In the genomic region with DNA sequence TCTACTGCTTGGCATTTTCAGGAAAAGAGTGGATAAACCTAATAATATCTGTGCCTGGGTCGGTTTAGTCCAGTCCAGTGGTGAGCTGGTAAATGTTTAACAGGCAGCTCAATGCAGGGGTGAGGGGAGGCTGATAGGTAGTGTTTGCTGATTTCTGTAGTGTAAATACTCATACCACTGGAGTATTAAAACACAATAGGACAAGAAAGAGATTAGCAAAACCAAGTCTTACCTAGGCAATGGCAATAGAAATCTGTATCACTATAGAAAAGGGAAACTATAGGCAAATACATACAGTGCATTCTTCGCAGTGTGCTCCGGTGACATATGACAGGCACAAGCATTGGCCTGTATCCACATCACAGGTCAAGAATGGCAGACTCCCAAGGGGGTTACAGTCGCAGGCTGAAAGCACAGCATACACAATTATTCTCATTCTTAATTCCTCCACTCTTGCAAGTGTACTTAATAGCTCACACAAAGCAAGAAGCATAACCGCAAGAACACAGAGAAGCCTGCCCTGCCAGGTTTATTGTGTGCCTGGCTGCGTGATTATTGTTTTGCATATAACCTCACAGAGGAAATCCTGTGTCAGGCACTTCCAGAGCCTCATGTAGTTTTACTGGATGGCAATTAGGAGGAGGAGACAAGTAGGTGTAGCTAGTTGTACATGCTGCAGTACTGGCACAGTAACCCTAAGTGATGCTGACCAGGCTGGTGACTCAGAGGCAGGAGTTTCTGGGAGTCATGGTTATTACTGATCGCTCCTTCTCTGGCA, we compare ENCODE assay signal across 1 cellular context.
TF ChIP-seq lines count a peak whose summit lies in the region.

No MANE protein-coding gene starts in this region.

TF ChIP-seq in HepG2, 621 proteins besides CTCF, POLR2A, EP300 and RAD21 (continued from another document and continues in another):
- TF ChIP-seq, protein P1, sequence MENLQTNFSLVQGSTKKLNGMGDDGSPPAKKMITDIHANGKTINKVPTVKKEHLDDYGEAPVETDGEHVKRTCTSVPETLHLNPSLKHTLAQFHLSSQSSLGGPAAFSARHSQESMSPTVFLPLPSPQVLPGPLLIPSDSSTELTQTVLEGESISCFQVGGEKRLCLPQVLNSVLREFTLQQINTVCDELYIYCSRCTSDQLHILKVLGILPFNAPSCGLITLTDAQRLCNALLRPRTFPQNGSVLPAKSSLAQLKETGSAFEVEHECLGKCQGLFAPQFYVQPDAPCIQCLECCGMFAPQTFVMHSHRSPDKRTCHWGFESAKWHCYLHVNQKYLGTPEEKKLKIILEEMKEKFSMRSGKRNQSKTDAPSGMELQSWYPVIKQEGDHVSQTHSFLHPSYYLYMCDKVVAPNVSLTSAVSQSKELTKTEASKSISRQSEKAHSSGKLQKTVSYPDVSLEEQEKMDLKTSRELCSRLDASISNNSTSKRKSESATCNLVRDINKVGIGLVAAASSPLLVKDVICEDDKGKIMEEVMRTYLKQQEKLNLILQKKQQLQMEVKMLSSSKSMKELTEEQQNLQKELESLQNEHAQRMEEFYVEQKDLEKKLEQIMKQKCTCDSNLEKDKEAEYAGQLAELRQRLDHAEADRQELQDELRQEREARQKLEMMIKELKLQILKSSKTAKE (CRISPR knock-in tag; IDR thresholded peaks at IDR 0.05; ENCODE audit: borderline replicate concordance), result 0 out of 2 replicates have a peak, but pooled peaks have one; percentile 22
- TF ChIP-seq SIN3B (IDR thresholded peaks at IDR 0.05; ENCODE audit: low read length), result no peak
- no peak for TF ChIP-seq ZNF704 (CRISPR knock-in tag; IDR thresholded peaks at IDR 0.05; ENCODE audit: borderline replicate concordance)
- TF ChIP-seq ZFYVE20 (CRISPR knock-in tag; IDR thresholded peaks at IDR 0.05; ENCODE audit: borderline replicate concordance, low read depth), result no peak
- no peak for TF ChIP-seq HIC2 (CRISPR knock-in tag; IDR thresholded peaks at IDR 0.05; ENCODE audit: low read depth)
- TF ChIP-seq ZNF430 (CRISPR knock-in tag; IDR thresholded peaks at IDR 0.05), result 0 out of 2 replicates have a peak, but pooled peaks have one; percentile 27
- TF ChIP-seq RAD51 (IDR thresholded peaks at IDR 0.05; ENCODE audit: borderline replicate concordance), result no peak
- TF ChIP-seq ELF3 (CRISPR knock-in tag; IDR thresholded peaks at IDR 0.05), result 0 out of 2 replicates have a peak, but pooled peaks have one; percentile 25
- TF ChIP-seq ZNF879 (CRISPR knock-in tag; IDR thresholded peaks at IDR 0.05), result no peak
- TF ChIP-seq KMT2B (CRISPR knock-in tag; IDR thresholded peaks at IDR 0.05), result no peak
- TF ChIP-seq CBFB (CRISPR knock-in tag; IDR thresholded peaks at IDR 0.05), result no peak
- TF ChIP-seq, protein P2, sequence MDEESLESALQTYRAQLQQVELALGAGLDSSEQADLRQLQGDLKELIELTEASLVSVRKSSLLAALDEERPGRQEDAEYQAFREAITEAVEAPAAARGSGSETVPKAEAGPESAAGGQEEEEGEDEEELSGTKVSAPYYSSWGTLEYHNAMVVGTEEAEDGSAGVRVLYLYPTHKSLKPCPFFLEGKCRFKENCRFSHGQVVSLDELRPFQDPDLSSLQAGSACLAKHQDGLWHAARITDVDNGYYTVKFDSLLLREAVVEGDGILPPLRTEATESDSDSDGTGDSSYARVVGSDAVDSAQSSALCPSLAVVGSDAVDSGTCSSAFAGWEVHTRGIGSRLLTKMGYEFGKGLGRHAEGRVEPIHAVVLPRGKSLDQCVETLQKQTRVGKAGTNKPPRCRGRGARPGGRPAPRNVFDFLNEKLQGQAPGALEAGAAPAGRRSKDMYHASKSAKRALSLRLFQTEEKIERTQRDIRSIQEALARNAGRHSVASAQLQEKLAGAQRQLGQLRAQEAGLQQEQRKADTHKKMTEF (CRISPR knock-in tag; IDR thresholded peaks at IDR 0.05), result no peak
- TF ChIP-seq ZNF292 (CRISPR knock-in tag; IDR thresholded peaks at IDR 0.05; ENCODE audit: borderline replicate concordance, low read depth), result peak; percentile 31; the same call in 1 of the 2 replicates
- no peak for TF ChIP-seq TEAD2 (CRISPR knock-in tag; IDR thresholded peaks at IDR 0.05)
- no peak for TF ChIP-seq STAG1 (CRISPR knock-in tag; IDR thresholded peaks at IDR 0.05)
- no peak for TF ChIP-seq RNF2 (conservative IDR thresholded peaks at IDR 0.05; ENCODE audit: low read depth)
- TF ChIP-seq TEF (CRISPR knock-in tag; IDR thresholded peaks at IDR 0.05), result no peak
- TF ChIP-seq, protein P3, sequence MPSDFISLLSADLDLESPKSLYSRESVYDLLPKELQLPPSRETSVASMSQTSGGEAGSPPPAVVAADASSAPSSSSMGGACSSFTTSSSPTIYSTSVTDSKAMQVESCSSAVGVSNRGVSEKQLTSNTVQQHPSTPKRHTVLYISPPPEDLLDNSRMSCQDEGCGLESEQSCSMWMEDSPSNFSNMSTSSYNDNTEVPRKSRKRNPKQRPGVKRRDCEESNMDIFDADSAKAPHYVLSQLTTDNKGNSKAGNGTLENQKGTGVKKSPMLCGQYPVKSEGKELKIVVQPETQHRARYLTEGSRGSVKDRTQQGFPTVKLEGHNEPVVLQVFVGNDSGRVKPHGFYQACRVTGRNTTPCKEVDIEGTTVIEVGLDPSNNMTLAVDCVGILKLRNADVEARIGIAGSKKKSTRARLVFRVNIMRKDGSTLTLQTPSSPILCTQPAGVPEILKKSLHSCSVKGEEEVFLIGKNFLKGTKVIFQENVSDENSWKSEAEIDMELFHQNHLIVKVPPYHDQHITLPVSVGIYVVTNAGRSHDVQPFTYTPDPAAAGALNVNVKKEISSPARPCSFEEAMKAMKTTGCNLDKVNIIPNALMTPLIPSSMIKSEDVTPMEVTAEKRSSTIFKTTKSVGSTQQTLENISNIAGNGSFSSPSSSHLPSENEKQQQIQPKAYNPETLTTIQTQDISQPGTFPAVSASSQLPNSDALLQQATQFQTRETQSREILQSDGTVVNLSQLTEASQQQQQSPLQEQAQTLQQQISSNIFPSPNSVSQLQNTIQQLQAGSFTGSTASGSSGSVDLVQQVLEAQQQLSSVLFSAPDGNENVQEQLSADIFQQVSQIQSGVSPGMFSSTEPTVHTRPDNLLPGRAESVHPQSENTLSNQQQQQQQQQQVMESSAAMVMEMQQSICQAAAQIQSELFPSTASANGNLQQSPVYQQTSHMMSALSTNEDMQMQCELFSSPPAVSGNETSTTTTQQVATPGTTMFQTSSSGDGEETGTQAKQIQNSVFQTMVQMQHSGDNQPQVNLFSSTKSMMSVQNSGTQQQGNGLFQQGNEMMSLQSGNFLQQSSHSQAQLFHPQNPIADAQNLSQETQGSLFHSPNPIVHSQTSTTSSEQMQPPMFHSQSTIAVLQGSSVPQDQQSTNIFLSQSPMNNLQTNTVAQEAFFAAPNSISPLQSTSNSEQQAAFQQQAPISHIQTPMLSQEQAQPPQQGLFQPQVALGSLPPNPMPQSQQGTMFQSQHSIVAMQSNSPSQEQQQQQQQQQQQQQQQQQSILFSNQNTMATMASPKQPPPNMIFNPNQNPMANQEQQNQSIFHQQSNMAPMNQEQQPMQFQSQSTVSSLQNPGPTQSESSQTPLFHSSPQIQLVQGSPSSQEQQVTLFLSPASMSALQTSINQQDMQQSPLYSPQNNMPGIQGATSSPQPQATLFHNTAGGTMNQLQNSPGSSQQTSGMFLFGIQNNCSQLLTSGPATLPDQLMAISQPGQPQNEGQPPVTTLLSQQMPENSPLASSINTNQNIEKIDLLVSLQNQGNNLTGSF (CRISPR knock-in tag; IDR thresholded peaks at IDR 0.05), result no peak
- no peak for TF ChIP-seq MEF2D (CRISPR knock-in tag; IDR thresholded peaks at IDR 0.05)
- TF ChIP-seq, protein P4, sequence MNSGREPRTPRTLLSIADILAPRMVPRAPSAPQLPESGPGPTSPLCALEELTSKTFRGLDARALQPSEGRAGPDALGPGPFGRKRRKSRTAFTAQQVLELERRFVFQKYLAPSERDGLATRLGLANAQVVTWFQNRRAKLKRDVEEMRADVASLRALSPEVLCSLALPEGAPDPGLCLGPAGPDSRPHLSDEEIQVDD (CRISPR knock-in tag; IDR thresholded peaks at IDR 0.05; ENCODE audit: borderline replicate concordance), result no peak
- TF ChIP-seq ATAD3A (CRISPR knock-in tag; IDR thresholded peaks at IDR 0.05), result no peak
- no peak for TF ChIP-seq MED13 (CRISPR knock-in tag; IDR thresholded peaks at IDR 0.05)
- no peak for TF ChIP-seq ZNF570 (CRISPR knock-in tag; IDR thresholded peaks at IDR 0.05; ENCODE audit: borderline replicate concordance)
- TF ChIP-seq TBX3 (IDR thresholded peaks at IDR 0.05; ENCODE audit: borderline replicate concordance), result no peak
- TF ChIP-seq LCORL (IDR thresholded peaks at IDR 0.05), result no peak
- TF ChIP-seq LCORL (CRISPR knock-in tag; IDR thresholded peaks at IDR 0.05), result no peak
- TF ChIP-seq, protein P5, sequence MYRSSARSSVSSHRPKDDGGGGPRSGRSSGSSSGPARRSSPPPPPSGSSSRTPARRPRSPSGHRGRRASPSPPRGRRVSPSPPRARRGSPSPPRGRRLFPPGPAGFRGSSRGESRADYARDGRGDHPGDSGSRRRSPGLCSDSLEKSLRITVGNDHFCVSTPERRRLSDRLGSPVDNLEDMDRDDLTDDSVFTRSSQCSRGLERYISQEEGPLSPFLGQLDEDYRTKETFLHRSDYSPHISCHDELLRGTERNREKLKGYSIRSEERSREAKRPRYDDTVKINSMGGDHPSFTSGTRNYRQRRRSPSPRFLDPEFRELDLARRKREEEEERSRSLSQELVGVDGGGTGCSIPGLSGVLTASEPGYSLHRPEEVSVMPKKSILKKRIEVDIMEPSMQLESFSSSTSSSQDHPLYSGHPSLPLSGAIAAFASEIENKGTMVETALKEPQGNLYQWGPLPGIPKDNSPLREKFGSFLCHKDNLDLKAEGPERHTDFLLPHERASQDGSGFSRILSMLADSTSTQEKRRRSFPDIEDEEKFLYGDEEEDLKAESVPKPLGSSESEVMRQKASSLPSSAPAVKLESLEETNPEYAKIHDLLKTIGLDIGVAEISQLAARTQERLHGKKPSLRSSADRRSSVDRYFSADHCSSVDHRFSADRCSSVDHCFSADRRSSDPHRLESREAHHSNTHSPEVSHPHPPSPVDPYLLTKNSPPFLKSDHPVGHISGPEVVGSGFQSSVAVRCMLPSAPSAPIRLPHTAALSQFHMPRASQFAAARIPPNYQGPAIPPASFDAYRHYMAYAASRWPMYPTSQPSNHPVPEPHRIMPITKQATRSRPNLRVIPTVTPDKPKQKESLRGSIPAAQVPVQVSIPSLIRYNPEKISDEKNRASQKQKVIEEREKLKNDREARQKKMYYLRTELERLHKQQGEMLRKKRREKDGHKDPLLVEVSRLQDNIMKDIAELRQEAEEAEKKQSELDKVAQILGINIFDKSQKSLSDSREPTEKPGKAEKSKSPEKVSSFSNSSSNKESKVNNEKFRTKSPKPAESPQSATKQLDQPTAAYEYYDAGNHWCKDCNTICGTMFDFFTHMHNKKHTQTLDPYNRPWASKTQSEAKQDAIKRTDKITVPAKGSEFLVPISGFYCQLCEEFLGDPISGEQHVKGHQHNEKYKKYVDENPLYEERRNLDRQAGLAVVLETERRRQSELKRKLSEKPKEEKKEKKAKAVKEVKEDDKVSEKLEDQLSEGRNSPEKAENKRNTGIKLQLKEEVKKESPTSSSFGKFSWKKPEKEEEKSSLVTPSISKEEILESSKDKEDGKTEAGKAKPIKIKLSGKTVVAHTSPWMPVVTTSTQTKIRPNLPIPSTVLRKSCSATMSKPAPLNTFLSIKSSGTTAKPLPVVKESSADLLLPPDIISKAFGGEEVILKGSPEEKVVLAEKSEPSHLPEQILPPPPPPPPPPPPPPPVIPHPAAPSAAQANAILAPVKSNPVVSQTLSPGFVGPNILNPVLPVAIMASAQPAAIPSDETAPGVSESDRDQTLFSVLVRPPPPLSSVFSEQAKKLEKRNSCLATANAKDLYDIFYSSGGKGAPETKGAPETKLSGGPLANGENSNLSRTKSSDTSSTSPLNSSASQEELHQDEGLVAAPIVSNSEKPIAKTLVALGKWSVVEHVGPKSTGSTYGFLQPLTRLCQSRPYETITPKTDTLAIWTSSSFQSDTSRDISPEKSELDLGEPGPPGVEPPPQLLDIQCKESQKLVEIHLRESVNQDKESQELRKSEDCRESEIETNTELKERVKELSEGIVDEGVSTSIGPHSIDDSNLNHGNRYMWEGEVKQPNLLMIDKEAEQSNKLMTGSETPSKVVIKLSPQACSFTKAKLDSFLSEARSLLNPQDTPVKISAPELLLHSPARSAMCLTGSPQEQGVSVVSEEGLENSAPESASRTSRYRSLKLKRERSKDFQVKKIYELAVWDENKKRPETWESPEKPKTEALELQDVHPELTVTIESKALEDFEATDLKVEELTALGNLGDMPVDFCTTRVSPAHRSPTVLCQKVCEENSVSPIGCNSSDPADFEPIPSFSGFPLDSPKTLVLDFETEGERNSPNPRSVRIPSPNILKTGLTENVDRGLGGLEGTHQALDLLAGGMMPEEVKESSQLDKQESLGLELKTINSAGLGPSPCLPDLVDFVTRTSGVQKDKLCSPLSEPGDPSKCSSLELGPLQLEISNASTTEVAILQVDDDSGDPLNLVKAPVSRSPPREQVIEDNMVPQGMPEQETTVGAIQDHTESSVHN (CRISPR knock-in tag; IDR thresholded peaks at IDR 0.05), result no peak
- TF ChIP-seq MZF1 (CRISPR knock-in tag; IDR thresholded peaks at IDR 0.05; ENCODE audit: borderline replicate concordance), result no peak
